11 cellular contexts compared by ENCODE assay signal in the genomic region with DNA sequence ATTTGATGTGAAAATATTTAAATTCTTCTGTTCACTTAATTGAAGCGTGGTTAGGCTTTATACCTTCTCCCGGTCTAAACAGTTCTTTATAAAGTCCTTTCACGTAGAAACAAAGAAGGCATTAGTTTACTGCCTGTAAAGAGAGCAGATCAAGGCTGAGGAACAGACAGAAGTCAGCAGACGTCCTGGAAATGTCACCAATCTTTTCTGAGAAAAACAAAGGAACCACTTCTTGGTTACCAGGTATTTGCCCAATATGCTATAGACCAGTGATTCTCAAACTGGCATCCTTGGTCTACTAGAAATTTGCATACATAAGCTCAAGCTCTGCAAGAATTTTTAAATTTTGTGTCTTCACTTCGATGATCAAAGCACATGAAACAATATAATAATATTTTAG.
DNase-seq lines count a peak whose midpoint lies in the region; TF ChIP-seq lines count a peak whose summit lies in the region.
"Had no signal": no experiment of that assay in that cellular context is flagged by ENCODE, and none has a peak within 500 bp of the region (broad histone marks: within the 10 kb centered on the region; RNA-seq: fewer than 3 reads in every experiment).

No MANE protein-coding gene starts in this region.

- H3K36me3 Mint-ChIP-seq in CD4-positive, alpha-beta memory T cell = peaks cover 0 to 1% of the 10 kb centered on the region in 2 donors
- H3K36me3 Mint-ChIP-seq in MCF 10A (ENCODE audit: insufficient read depth, unreplicated experiment) (no peaks in the 10 kb centered on the region), osteocyte (ENCODE audit: unreplicated experiment) (peaks cover 12% of the 10 kb centered on the region)

- peak overlapping the region; percentile 88 to 99 (median 95) for H3K27ac Mint-ChIP-seq in CD4-positive, alpha-beta memory T cell
- H3K27ac Mint-ChIP-seq in MCF 10A (ENCODE audit: low read depth, unreplicated experiment) = peak overlapping the region; percentile 14
- peak overlapping the region; percentile 80 for H3K27ac Mint-ChIP-seq in osteocyte (ENCODE audit: unreplicated experiment)
- H3K27ac Mint-ChIP-seq: progenitor cell of endocrine pancreas had no signal

- CTCF ChIA-PET in CD4-positive, alpha-beta memory T cell (lab: Charles Lee; ENCODE audit: partially characterized antibody) = interaction anchor here (0.9 to 6.1 kb wide), 16 partner anchors 12 to 192 kb away, joined by 3 to 60 read pairs (median 6); a partner anchor contains a TSS
- CTCF ChIA-PET in MCF 10A (lab: Yijun Ruan, JAX) = interaction anchor here (0.8 to 2.3 kb wide), 4 partner anchors 10 to 38 kb away, joined by 3 to 5 read pairs (median 3); no protein-coding TSS in a partner anchor

- H3K9me3 ChIP-seq in CD4-positive, alpha-beta memory T cell (ENCODE audit: control insufficient read depth in 1 of 2, low read length in 2 of 2) = no peaks in the 10 kb centered on the region
- H3K9me3 ChIP-seq: colonic mucosa had no signal

- peak overlapping the region; percentile 45 to 51 for H3K4me3 ChIP-seq in CD4-positive, alpha-beta memory T cell (ENCODE audit: low read length in 2 of 2)
- H3K4me3 ChIP-seq: colonic mucosa had no signal

- DNase-seq in CD4-positive, alpha-beta memory T cell = peak in 3 of 5 donors; percentile 35 to 46 (median 38)
- DNase-seq in NCI-H69 (lab: John Stamatoyannopoulos, UW) (peak; percentile 69), MCF 10A (ENCODE audit: unreplicated experiment) (no peak), osteocyte (ENCODE audit: extremely low spot score, unreplicated experiment) (no peak), middle frontal gyrus (ENCODE audit: extremely low spot score, low spot score) (no peak), NCI-H1105 treated with DMSO at 0.1 percent for 48 hours (lab: John Stamatoyannopoulos, UW) (no peak), NCI-H446 (lab: John Stamatoyannopoulos, UW) (no peak), GM19238 (ENCODE audit: insufficient read length, low spot score) (no peak)
- DNase-seq: colonic mucosa, NCI-H1048 had no signal

- H3K27ac ChIP-seq in CD4-positive, alpha-beta memory T cell (ENCODE audit: low read depth, low read length) = peak overlapping the region; percentile 65
- H3K27ac ChIP-seq: colonic mucosa had no signal

- H3K27me3 ChIP-seq in CD4-positive, alpha-beta memory T cell (ENCODE audit: insufficient read depth, low read length) = no peaks in the 10 kb centered on the region
- H3K27me3 ChIP-seq: colonic mucosa had no signal

- no peak for TF ChIP-seq CTCF in MCF 10A (IDR thresholded peaks at IDR 0.05; ENCODE audit: unreplicated experiment)
- no peak for TF ChIP-seq CTCF in osteocyte (IDR thresholded peaks at IDR 0.05)

- H3K4me1 ChIP-seq in CD4-positive, alpha-beta memory T cell (ENCODE audit: insufficient read depth, low read length) = peaks cover 78% of the 10 kb centered on the region
- H3K4me1 ChIP-seq: colonic mucosa had no signal

- no peaks in the 10 kb centered on the region for H3K27me3 Mint-ChIP-seq in CD4-positive, alpha-beta memory T cell
- H3K27me3 Mint-ChIP-seq in MCF 10A (ENCODE audit: insufficient read depth, unreplicated experiment) = no peaks in the 10 kb centered on the region
- H3K27me3 Mint-ChIP-seq in osteocyte (ENCODE audit: unreplicated experiment) = no peaks in the 10 kb centered on the region
- H3K27me3 Mint-ChIP-seq: progenitor cell of endocrine pancreas had no signal

- H3K9me3 Mint-ChIP-seq in CD4-positive, alpha-beta memory T cell = peaks cover 0 to 3% (median 0%) of the 10 kb centered on the region in 8 donors
- H3K9me3 Mint-ChIP-seq in MCF 10A (ENCODE audit: unreplicated experiment) (no peaks in the 10 kb centered on the region), osteocyte (ENCODE audit: unreplicated experiment) (peaks cover 3% of the 10 kb centered on the region)

- POLR2A ChIA-PET in CD4-positive, alpha-beta memory T cell (lab: Charles Lee; ENCODE audit: partially characterized antibody) = interaction anchor here (0.6 to 6.4 kb wide), 24 partner anchors 8 to 186 kb away, joined by 3 to 85 read pairs (median 8); a partner anchor contains a TSS
- POLR2A ChIA-PET in MCF 10A (lab: Yijun Ruan, JAX) = no interaction called here

- intact Hi-C loops in CD4-positive, alpha-beta memory T cell (cut with micrococcal nuclease) = loop anchor here (1.0 to 10.0 kb wide), 4 partner anchors 33 to 726 kb away; no protein-coding TSS in a partner anchor
- intact Hi-C loops in MCF 10A (cut with micrococcal nuclease) = no loop called here

- peak overlapping the region; percentile 79 to 93 (median 84) for H3K4me3 Mint-ChIP-seq in CD4-positive, alpha-beta memory T cell
- H3K4me3 Mint-ChIP-seq in MCF 10A (ENCODE audit: unreplicated experiment) = no peak overlapping the region
- H3K4me3 Mint-ChIP-seq in osteocyte (ENCODE audit: unreplicated experiment) = no peak overlapping the region

- no peaks in the 10 kb centered on the region for H3K36me3 ChIP-seq in CD4-positive, alpha-beta memory T cell (ENCODE audit: insufficient read depth, low read length)
- H3K36me3 ChIP-seq: colonic mucosa had no signal

- BruUV-seq in MCF 10A (replicated peaks; lab: Mats Ljungman, UMichigan) = no TSS peak

- peaks cover 57 to 78% (median 65%) of the 10 kb centered on the region in 4 donors for H3K4me1 Mint-ChIP-seq in CD4-positive, alpha-beta memory T cell
- H3K4me1 Mint-ChIP-seq in MCF 10A (ENCODE audit: insufficient read depth, unreplicated experiment) (peaks cover 17% of the 10 kb centered on the region), osteocyte (ENCODE audit: unreplicated experiment) (peaks cover 32% of the 10 kb centered on the region)

Comparison
In these comparisons a context has a peak if more than half of its experiments do, and no peak if none do; other contexts are left out.
1. DNase-seq: peak in CD4-positive, alpha-beta memory T cell (3 of 5) and NCI-H69 (single experiment); none in MCF 10A (single experiment), osteocyte (single experiment), middle frontal gyrus (single experiment), NCI-H1105 treated with DMSO at 0.1 percent for 48 hours (single experiment), NCI-H446 (0 of 2) and GM19238 (single experiment).
2. H3K27ac Mint-ChIP-seq: peak in every context shown above with its lines; median percentile 95 in CD4-positive, alpha-beta memory T cell; 80 in osteocyte; 14 in MCF 10A.
3. H3K4me3 Mint-ChIP-seq: peak in CD4-positive, alpha-beta memory T cell (8 of 8); none in MCF 10A (single experiment) and osteocyte (single experiment).